In genomic region chr11:64897381-64898075, GRCh38 we compare ENCODE assay signal across 20 cellular contexts. TPM values are rescaled to one million over a fixed set of nuclear protein-coding genes. Genes with fewer than 3 reads are reported as not detected.
DNase-seq lines count a peak whose midpoint lies in the region; ATAC-seq and TF ChIP-seq lines count a peak whose summit lies in the region.
"Had no signal": no experiment of that assay in that cellular context is flagged by ENCODE, and none has a peak within 500 bp of the region (broad histone marks: within the 10 kb centered on the region; RNA-seq: fewer than 3 reads in every experiment).

No MANE protein-coding gene starts in this region.

- no peak overlapping the region for H3K9ac ChIP-seq in IMR-90 (ENCODE audit: low read depth, low read length)

- H3K27ac ChIP-seq in IMR-90 (ENCODE audit: insufficient read depth, low read length), result no peak overlapping the region

- no peak overlapping the region for H3K4me3 Mint-ChIP-seq in T-helper 17 cell
- no peak overlapping the region for H3K4me3 Mint-ChIP-seq in chondrocyte (ENCODE audit: unreplicated experiment)
- no peak overlapping the region for H3K4me3 Mint-ChIP-seq in stimulated activated effector memory CD8-positive, alpha-beta T cell treated with anti-CD3 and anti-CD28 coated beads, Interleukin-12 subunit alpha, Interleukin-12 subunit beta, amount 100 ng/mL, for 72 hours
- H3K4me3 Mint-ChIP-seq: CD14-positive monocyte; CD4-positive, alpha-beta memory T cell; IgD-negative memory B cell had no signal

- H4K20me1 ChIP-seq in IMR-90 (ENCODE audit: insufficient read depth, low read length), result peaks cover 4% of the 10 kb centered on the region; the same call in 1 of the 2 replicates

- H3K79me1 ChIP-seq in IMR-90 (ENCODE audit: low read depth in 1 of 2, low read length in 2 of 2), result no peaks in the 10 kb centered on the region

- ATAC-seq in IMR-90 (ENCODE audit: low read depth) (no peak), T-helper 17 cell (no peak), HG02840 (IDR thresholded peaks at IDR 0.05; ENCODE audit: low FRiP score, unreplicated experiment) (no peak), HG03354 (IDR thresholded peaks at IDR 0.05; ENCODE audit: poor library complexity, severe bottlenecking, unreplicated experiment) (no peak)
- no peak for ATAC-seq in stimulated activated effector memory CD8-positive, alpha-beta T cell treated with anti-CD3 and anti-CD28 coated beads, Interleukin-12 subunit alpha, Interleukin-12 subunit beta, amount 100 ng/mL, for 72 hours

- peak overlapping the region; percentile 16 for H2AK9ac ChIP-seq in IMR-90 (replicated peaks; ENCODE audit: low read depth, low read length, poor library complexity)

- no peak for DNase-seq in IMR-90
- no peak for DNase-seq in T-helper 17 cell
- DNase-seq in chondrocyte (ENCODE audit: low spot score), result peak; percentile 81
- DNase-seq in stimulated activated effector memory CD8-positive, alpha-beta T cell treated with anti-CD3 and anti-CD28 coated beads, Interleukin-12 subunit alpha, Interleukin-12 subunit beta, amount 100 ng/mL, for 72 hours (ENCODE audit: low spot score in 2 of 2), result no peak
- DNase-seq in activated CD8-positive, alpha-beta memory T cell treated with anti-CD3 and anti-CD28 coated beads for 24 hours, result no peak
- DNase-seq in NCI-H446 (lab: John Stamatoyannopoulos, UW), result no peak
- DNase-seq: ACHN; AML-193; CD4-positive, alpha-beta memory T cell; DMS153; DMS79; GDM1; KG1 had no signal

- H2BK120ac ChIP-seq in IMR-90 (ENCODE audit: low read depth, low read length), result no peak overlapping the region

- no peak overlapping the region for H3K23ac ChIP-seq in IMR-90 (ENCODE audit: low read depth, low read length)

- H3K14ac ChIP-seq in IMR-90 (replicated peaks; ENCODE audit: low read depth, low read length), result no peak overlapping the region

- CTCF ChIA-PET in IMR-90 (lab: Yijun Ruan, JAX), result no interaction called here

- H4K5ac ChIP-seq in IMR-90 (ENCODE audit: low read depth, low read length), result no peak overlapping the region

- H3K27ac Mint-ChIP-seq in T-helper 17 cell (peak overlapping the region; percentile 100), chondrocyte (ENCODE audit: unreplicated experiment) (no peak overlapping the region)
- H3K27ac Mint-ChIP-seq in stimulated activated effector memory CD8-positive, alpha-beta T cell treated with anti-CD3 and anti-CD28 coated beads, Interleukin-12 subunit alpha, Interleukin-12 subunit beta, amount 100 ng/mL, for 72 hours, result peak overlapping the region; percentile 45
- H3K27ac Mint-ChIP-seq: IgD-negative memory B cell had no signal

- H3K4me3 ChIP-seq in IMR-90 (ENCODE audit: insufficient read depth, low read depth, low read length), result no peak overlapping the region
- H3K4me3 ChIP-seq: HAP-1 had no signal

- H3K36me3 Mint-ChIP-seq in T-helper 17 cell (ENCODE audit: low read depth), result peaks cover 6% of the 10 kb centered on the region
- peaks cover 21% of the 10 kb centered on the region for H3K36me3 Mint-ChIP-seq in chondrocyte (ENCODE audit: low read depth)
- peaks cover 57% of the 10 kb centered on the region for H3K36me3 Mint-ChIP-seq in stimulated activated effector memory CD8-positive, alpha-beta T cell treated with anti-CD3 and anti-CD28 coated beads, Interleukin-12 subunit alpha, Interleukin-12 subunit beta, amount 100 ng/mL, for 72 hours

- H3K4me2 ChIP-seq in IMR-90 (ENCODE audit: low read depth, low read length), result no peak overlapping the region

- POLR2A ChIA-PET in IMR-90 (lab: Charles Lee; ENCODE audit: unreplicated experiment), result no interaction called here

- no peak overlapping the region for H2AFZ ChIP-seq in IMR-90 (replicated peaks; ENCODE audit: low read length, poor library complexity)

- H4K8ac ChIP-seq in IMR-90 (ENCODE audit: low read depth in 2 of 2, low read length in 2 of 2), result no peak overlapping the region

- H2BK5ac ChIP-seq in IMR-90 (ENCODE audit: low read depth, low read length, poor library complexity, severe bottlenecking), result no peak overlapping the region

- H3K4me1 Mint-ChIP-seq in T-helper 17 cell (peaks cover 29% of the 10 kb centered on the region), chondrocyte (ENCODE audit: low read depth) (no peaks in the 10 kb centered on the region)
- H3K4me1 Mint-ChIP-seq in stimulated activated effector memory CD8-positive, alpha-beta T cell treated with anti-CD3 and anti-CD28 coated beads, Interleukin-12 subunit alpha, Interleukin-12 subunit beta, amount 100 ng/mL, for 72 hours, result peaks cover 15% of the 10 kb centered on the region

- H2AK5ac ChIP-seq in IMR-90 (ENCODE audit: low read depth, low read length), result no peak overlapping the region

- dilution Hi-C loops in IMR-90 (cut with HindIII; ENCODE audit: low sequenced_read_pairs, unreplicated experiment), result no loop called here

- H3K4ac ChIP-seq in IMR-90 (ENCODE audit: low read depth, low read length), result no peak overlapping the region

- no peak overlapping the region for H2BK20ac ChIP-seq in IMR-90 (ENCODE audit: low read depth, low read length)

- no peak overlapping the region for H3K56ac ChIP-seq in IMR-90 (ENCODE audit: extremely low read depth, insufficient read depth, low read length)

- H3K27me3 Mint-ChIP-seq in T-helper 17 cell (no peaks in the 10 kb centered on the region), chondrocyte (ENCODE audit: low read depth) (no peaks in the 10 kb centered on the region)
- H3K27me3 Mint-ChIP-seq: CD4-positive, alpha-beta memory T cell; IgD-negative memory B cell had no signal

- no peak overlapping the region for H3K18ac ChIP-seq in IMR-90 (ENCODE audit: low read depth, low read length)

- no peaks in the 10 kb centered on the region for H3K4me1 ChIP-seq in IMR-90 (ENCODE audit: control insufficient read depth, insufficient read depth, low read length)
- H3K4me1 ChIP-seq: HAP-1 had no signal

- in situ Hi-C loops in IMR-90 (cut with MboI; ENCODE audit: low sequenced_read_pairs), result no loop called here

- H3K9me3 Mint-ChIP-seq in chondrocyte (ENCODE audit: low read depth), result no peaks in the 10 kb centered on the region
- H3K9me3 Mint-ChIP-seq in stimulated activated effector memory CD8-positive, alpha-beta T cell treated with anti-CD3 and anti-CD28 coated beads, Interleukin-12 subunit alpha, Interleukin-12 subunit beta, amount 100 ng/mL, for 72 hours, result no peaks in the 10 kb centered on the region
- H3K9me3 Mint-ChIP-seq: CD14-positive monocyte, IgD-negative memory B cell had no signal

- H3K9me3 ChIP-seq in IMR-90 (ENCODE audit: control insufficient read depth, insufficient read depth, low read length) (no peaks in the 10 kb centered on the region), T-helper 17 cell (ENCODE audit: control insufficient read depth, low read length, poor library complexity, severe bottlenecking) (no peaks in the 10 kb centered on the region)
- H3K9me3 ChIP-seq: HAP-1 had no signal

- no peak for TF ChIP-seq RAD21 in IMR-90 (IDR thresholded peaks at IDR 0.05; ENCODE audit: low read length)

- no peaks in the 10 kb centered on the region for H3K9me1 ChIP-seq in IMR-90 (ENCODE audit: insufficient read depth, low read length)

- no peak for TF ChIP-seq CTCF in IMR-90 (conservative IDR thresholded peaks at IDR 0.05; ENCODE audit: low read depth, low read length)
- TF ChIP-seq CTCF in chondrocyte (IDR thresholded peaks at IDR 0.05), result no peak

- TF ChIP-seq POLR2A in IMR-90 (IDR thresholded peaks at IDR 0.05; ENCODE audit: low read depth, low read length), result no peak

- H3K36me3 ChIP-seq in IMR-90 (ENCODE audit: control insufficient read depth, insufficient read depth, low read length), result peaks cover 47% of the 10 kb centered on the region

- no peaks in the 10 kb centered on the region for H3K27me3 ChIP-seq in IMR-90 (ENCODE audit: control insufficient read depth, insufficient read depth, low read length)

- BruUV-seq in IMR-90 (replicated peaks; lab: Mats Ljungman, UMichigan), result no TSS peak

- WGBS in IMR-90 (ENCODE audit: extremely low coverage in 2 of 2, insufficient read length in 1 of 2), 2 experiments, result 90% methylated on average over 2 of the region's 19 CpGs; no CpG with 5 or more reads in 1 of the 2 experiments

- intact Hi-C loops in IMR-90 (cut with micrococcal nuclease), result no loop called here

- H4K91ac ChIP-seq in IMR-90 (ENCODE audit: insufficient read depth, low read depth, low read length), result no peak overlapping the region

- no peak overlapping the region for H2BK15ac ChIP-seq in IMR-90 (ENCODE audit: low read depth, low read length)

TF ChIP-seq in IMR-90, 13 proteins besides CTCF, POLR2A, EP300 and RAD21 (continues in another document):
- TF ChIP-seq MAFK (IDR thresholded peaks at IDR 0.05; ENCODE audit: low read depth, low read length) (no peak), RCOR1 (IDR thresholded peaks at IDR 0.05; ENCODE audit: insufficient replicate concordance, low read length) (no peak), FOS (IDR thresholded peaks at IDR 0.05; ENCODE audit: low read depth, low read length) (no peak)

RNA-seq across cellular contexts. Expression of gene EHD1, which starts 19.1 kb away (rescaled TPM):
- total RNA-seq in IMR-90 (2012; rRNA removed), result 107 and 125 TPM in 2 replicates
- 209 and 216 TPM in 2 replicates for polyA plus RNA-seq in IMR-90 (2012; rRNA removed)
- polyA plus RNA-seq in IMR-90 (2012; cell fraction: cytosol; rRNA removed), result 259 and 358 TPM in 2 replicates
- polyA plus RNA-seq in IMR-90 (2012; cell fraction: nucleus; rRNA removed; ENCODE audit: low replicate concordance), result 267 and 410 TPM in 2 replicates
- total RNA-seq in T-helper 17 cell, result 100 to 1,000 TPM; 184 to 212 TPM
- 78.9 to 129 TPM (median 111 TPM) in 3 replicates for total RNA-seq in chondrocyte

RNA-seq across cellular contexts. Expression of gene ATG2A, which starts 19.5 kb away (rescaled TPM):
- total RNA-seq in IMR-90 (2012; rRNA removed), result 3.2 and 3.6 TPM in 2 replicates
- 10.5 and 12.7 TPM in 2 replicates for polyA plus RNA-seq in IMR-90 (2012; rRNA removed)
- polyA plus RNA-seq in IMR-90 (2012; cell fraction: cytosol; rRNA removed), result 6.8 and 14.5 TPM in 2 replicates
- 27.8 and 85.6 TPM in 2 replicates for polyA plus RNA-seq in IMR-90 (2012; cell fraction: nucleus; rRNA removed; ENCODE audit: low replicate concordance)
- 100 to 1,000 TPM; 161 to 226 TPM for total RNA-seq in T-helper 17 cell
- 15.2 to 21.9 TPM (median 16.3 TPM) in 3 replicates for total RNA-seq in chondrocyte

RNA-seq across cellular contexts. Expression of gene PPP2R5B, which starts 27.0 kb away (rescaled TPM):
- total RNA-seq in IMR-90 (2012; rRNA removed), result 6.4 and 6.5 TPM in 2 replicates
- polyA plus RNA-seq in IMR-90 (2012; rRNA removed), result 23.5 and 23.6 TPM in 2 replicates
- 16.0 and 21.4 TPM in 2 replicates for polyA plus RNA-seq in IMR-90 (2012; cell fraction: cytosol; rRNA removed)
- 43.3 and 68.3 TPM in 2 replicates for polyA plus RNA-seq in IMR-90 (2012; cell fraction: nucleus; rRNA removed; ENCODE audit: low replicate concordance)
- total RNA-seq in T-helper 17 cell, result 10 to 100 TPM; 21.5 to 25.3 TPM
- total RNA-seq in chondrocyte, result 21.7 to 33.2 TPM (median 29.3 TPM) in 3 replicates

RNA-seq across cellular contexts. Expression of gene GPHA2, which starts 38.2 kb away (rescaled TPM):
- total RNA-seq in IMR-90 (2012; rRNA removed) (not detected in 2 replicates), T-helper 17 cell (not detected), chondrocyte (not detected in 3 replicates)
- polyA plus RNA-seq in IMR-90 (2012; rRNA removed), result not detected in 2 replicates
- polyA plus RNA-seq in IMR-90 (2012; cell fraction: cytosol; rRNA removed), result 0.07 TPM in 1 of 2 replicates, not detected in the other
- not detected in 2 replicates for polyA plus RNA-seq in IMR-90 (2012; cell fraction: nucleus; rRNA removed; ENCODE audit: low replicate concordance)
- total RNA-seq: Daoy had no signal
- polyA plus RNA-seq: BJ; CD14-positive monocyte; CD4-positive, alpha-beta memory T cell; IgD-negative memory B cell had no signal

RNA-seq across cellular contexts. Expression of gene CDC42BPG, which starts 53.1 kb away (rescaled TPM):
- total RNA-seq in IMR-90 (2012; rRNA removed), result under 0.01 TPM in 2 replicates
- 0.10 and 0.12 TPM in 2 replicates for polyA plus RNA-seq in IMR-90 (2012; rRNA removed)
- polyA plus RNA-seq in IMR-90 (2012; cell fraction: cytosol; rRNA removed), result 0.04 and 0.12 TPM in 2 replicates
- polyA plus RNA-seq in IMR-90 (2012; cell fraction: nucleus; rRNA removed; ENCODE audit: low replicate concordance), result 0.50 and 0.59 TPM in 2 replicates
- total RNA-seq in T-helper 17 cell, result 1 to 10 TPM; 4.0 to 7.7 TPM
- 0.17 to 0.46 TPM (median 0.35 TPM) in 3 replicates for total RNA-seq in chondrocyte
- polyA plus RNA-seq: CD14-positive monocyte had no signal
